18 cellular contexts compared by ENCODE assay signal in genomic region chr14:103130017-103130764, GRCh38. TPM values are rescaled to one million over a fixed set of nuclear protein-coding genes. Genes with fewer than 3 reads are reported as not detected.
DNase-seq lines count a peak whose midpoint lies in the region; ATAC-seq and TF ChIP-seq lines count a peak whose summit lies in the region.
"Had no signal": no experiment of that assay in that cellular context is flagged by ENCODE, and none has a peak within 500 bp of the region (broad histone marks: within the 10 kb centered on the region; RNA-seq: fewer than 3 reads in every experiment).

No MANE protein-coding gene starts in this region.

- 93% methylated on average over 16 of the region's 26 CpGs for WGBS in SK-N-SH (ENCODE audit: low lambda C conversion rate)

- no peak for TF ChIP-seq RAD21 in SK-N-SH (IDR thresholded peaks at IDR 0.05; ENCODE audit: low read length)

- TF ChIP-seq EP300 in SK-N-SH (IDR thresholded peaks at IDR 0.05; ENCODE audit: borderline replicate concordance in 1 of 2, low read depth in 1 of 2, low read length in 1 of 2), result no peak

- H3K36me3 ChIP-seq in SK-N-SH (replicated peaks in 1 of 2; ENCODE audit: control insufficient read depth in 1 of 2, insufficient read depth in 2 of 2, low read length in 1 of 2), result no peaks in the 10 kb centered on the region
- H3K36me3 ChIP-seq in breast epithelium, result no peaks in the 10 kb centered on the region
- no peaks in the 10 kb centered on the region for H3K36me3 ChIP-seq in neural progenitor cell

- ATAC-seq in SK-N-SH treated with all-trans-retinoic acid at 6 μM for 48 hours (no peak), GM18498 (IDR thresholded peaks at IDR 0.05; ENCODE audit: unreplicated experiment) (no peak), HG03097 (IDR thresholded peaks at IDR 0.05; ENCODE audit: low FRiP score, unreplicated experiment) (no peak)
- ATAC-seq: activated CD4-positive, alpha-beta T cell treated with anti-CD3 and anti-CD28 coated beads for 36 hours; right lobe of liver had no signal

- H4K20me1 ChIP-seq in SK-N-SH (ENCODE audit: insufficient read depth), result no peaks in the 10 kb centered on the region
- peaks cover 14% of the 10 kb centered on the region for H4K20me1 ChIP-seq in neural progenitor cell (ENCODE audit: low read depth)

- H2AFZ ChIP-seq in SK-N-SH (ENCODE audit: low read depth) (no peak overlapping the region), neural progenitor cell (replicated peaks) (no peak overlapping the region)

- H3K27ac ChIP-seq in SK-N-SH (ENCODE audit: low read depth in 2 of 2, low read length in 1 of 2), result peak overlapping the region; percentile 69 to 79
- H3K27ac ChIP-seq in breast epithelium, result peak overlapping the region; percentile 86 to 92
- no peak overlapping the region for H3K27ac ChIP-seq in neural progenitor cell
- H3K27ac ChIP-seq: 22Rv1, BLaER1, right lobe of liver, SK-N-MC had no signal

- peaks cover 7% of the 10 kb centered on the region for H3F3A ChIP-seq in SK-N-SH (replicated peaks; ENCODE audit: insufficient read depth)
- peaks cover 14% of the 10 kb centered on the region for H3F3A ChIP-seq in neural progenitor cell (ENCODE audit: low read depth)

- H3K9me3 ChIP-seq in SK-N-SH, result no peaks in the 10 kb centered on the region
- no peaks in the 10 kb centered on the region for H3K9me3 ChIP-seq in breast epithelium
- H3K9me3 ChIP-seq in neural progenitor cell (ENCODE audit: low read depth), result no peaks in the 10 kb centered on the region
- H3K9me3 ChIP-seq: BLaER1, right lobe of liver had no signal

- H3K4me1 Mint-ChIP-seq in neural progenitor cell, result peaks cover 24% of the 10 kb centered on the region
- peaks cover 27% of the 10 kb centered on the region for H3K4me1 Mint-ChIP-seq in type B pancreatic cell (ENCODE audit: unreplicated experiment)
- H3K4me1 Mint-ChIP-seq: activated CD4-positive, alpha-beta T cell treated with anti-CD3 and anti-CD28 coated beads for 36 hours had no signal

- H3K36me3 Mint-ChIP-seq in neural progenitor cell (no peaks in the 10 kb centered on the region), type B pancreatic cell (peaks cover 5% of the 10 kb centered on the region)

- intact Hi-C loops in breast epithelium (cut with DNase I; ENCODE audit: low total_unique reads), result no loop called here

- H3K27ac Mint-ChIP-seq in neural progenitor cell (peak overlapping the region; percentile 85), type B pancreatic cell (peak overlapping the region; percentile 86)
- H3K27ac Mint-ChIP-seq: activated CD4-positive, alpha-beta T cell treated with anti-CD3 and anti-CD28 coated beads for 36 hours had no signal

- no peak overlapping the region for H3K4me3 Mint-ChIP-seq in neural progenitor cell
- H3K4me3 Mint-ChIP-seq in type B pancreatic cell, result peak overlapping the region; percentile 61
- H3K4me3 Mint-ChIP-seq: activated CD4-positive, alpha-beta T cell treated with anti-CD3 and anti-CD28 coated beads for 36 hours had no signal

- H3K9ac ChIP-seq in SK-N-SH (no peak overlapping the region), neural progenitor cell (no peak overlapping the region)
- H3K9ac ChIP-seq: BLaER1 had no signal

- no peak for TF ChIP-seq CTCF in SK-N-SH (IDR thresholded peaks at IDR 0.05)
- no peak for TF ChIP-seq CTCF in breast epithelium (IDR thresholded peaks at IDR 0.05)
- TF ChIP-seq CTCF in neural progenitor cell (IDR thresholded peaks at IDR 0.05), result no peak
- TF ChIP-seq CTCF in type B pancreatic cell (conservative IDR thresholded peaks at IDR 0.05), result no peak

- TF ChIP-seq POLR2A in breast epithelium (IDR thresholded peaks at IDR 0.05), result no peak

- POLR2A ChIA-PET in SK-N-SH (lab: Yijun Ruan, JAX), result no interaction called here

- H3K4me2 ChIP-seq in SK-N-SH (peak overlapping the region; percentile 78), neural progenitor cell (no peak overlapping the region)
- H3K4me2 ChIP-seq: BLaER1 had no signal

- H3K4me3 ChIP-seq in SK-N-SH (ENCODE audit: low read depth in 2 of 2, low read length in 1 of 2) (peak overlapping the region; percentile 17 to 44; a peak in 2 of 4 replicates), breast epithelium (no peak overlapping the region), neural progenitor cell (no peak overlapping the region)
- H3K4me3 ChIP-seq: BLaER1, right lobe of liver, SK-N-MC had no signal

- CTCF ChIA-PET in SK-N-SH (lab: Yijun Ruan, JAX), result interaction anchor here (0.7 to 8.9 kb wide), 7 partner anchors 12 to 261 kb away, joined by 3 to 132 read pairs (median 3); no protein-coding TSS in a partner anchor

- H3K27me3 Mint-ChIP-seq in neural progenitor cell (ENCODE audit: insufficient read depth, low read depth), result peaks cover 19% of the 10 kb centered on the region
- peaks cover 8% of the 10 kb centered on the region for H3K27me3 Mint-ChIP-seq in type B pancreatic cell
- H3K27me3 Mint-ChIP-seq: activated CD4-positive, alpha-beta T cell treated with anti-CD3 and anti-CD28 coated beads for 36 hours had no signal

- peak; percentile 39 for DNase-seq in SK-N-SH
- no peak for DNase-seq in breast epithelium (ENCODE audit: low spot score in 2 of 2)
- no peak for DNase-seq in neural progenitor cell (ENCODE audit: low spot score)
- no peak for DNase-seq in type B pancreatic cell (ENCODE audit: extremely low spot score, unreplicated experiment)
- DNase-seq in cerebellum (ENCODE audit: low spot score), result no peak
- DNase-seq: activated CD4-positive, alpha-beta T cell treated with anti-CD3 and anti-CD28 coated beads for 36 hours; NCI-H1105; NCI-H69; OCI-M1 had no signal

- H3K79me2 ChIP-seq in SK-N-SH (ENCODE audit: insufficient read depth) (no peaks in the 10 kb centered on the region), neural progenitor cell (ENCODE audit: low read depth) (no peaks in the 10 kb centered on the region)

- no peaks in the 10 kb centered on the region for H3K9me2 ChIP-seq in SK-N-SH

- peaks cover 32 to 51% of the 10 kb centered on the region in 2 experiments; a peak in 3 of 4 replicates for H3K4me1 ChIP-seq in SK-N-SH (ENCODE audit: control insufficient read depth in 1 of 2, insufficient read depth in 2 of 2, low read depth in 1 of 2, low read length in 1 of 2)
- peaks cover 6 to 55% of the 10 kb centered on the region in 2 donors for H3K4me1 ChIP-seq in breast epithelium
- H3K4me1 ChIP-seq in neural progenitor cell, result no peaks in the 10 kb centered on the region

- H3K27me3 ChIP-seq in SK-N-SH (ENCODE audit: insufficient read depth) (no peaks in the 10 kb centered on the region), breast epithelium (no peaks in the 10 kb centered on the region), neural progenitor cell (peaks cover 33% of the 10 kb centered on the region)
- H3K27me3 ChIP-seq: BLaER1, right lobe of liver had no signal

- H3K9me3 Mint-ChIP-seq in neural progenitor cell (no peaks in the 10 kb centered on the region), type B pancreatic cell (no peaks in the 10 kb centered on the region)

TF ChIP-seq in SK-N-SH, 30 proteins besides CTCF, POLR2A, EP300 and RAD21 (continues in another document):
- no peak for TF ChIP-seq RCOR1 (IDR thresholded peaks at IDR 0.05; ENCODE audit: low read length)
- no peak for TF ChIP-seq SMC3 (IDR thresholded peaks at IDR 0.05; ENCODE audit: low read depth, low read length)
- no peak for TF ChIP-seq TCF12 (IDR thresholded peaks at IDR 0.05)
- TF ChIP-seq MEF2A (IDR thresholded peaks at IDR 0.05; ENCODE audit: borderline replicate concordance, low read depth), result no peak

TF ChIP-seq in SK-N-SH treated with all-trans-retinoic acid at 6 μM for 48 hours, 23 proteins besides CTCF, POLR2A, EP300 and RAD21:
- no peak for TF ChIP-seq ZNF8 (CRISPR knock-in tag; IDR thresholded peaks at IDR 0.05)
- no peak for TF ChIP-seq ARNTL (CRISPR knock-in tag; IDR thresholded peaks at IDR 0.05; ENCODE audit: borderline replicate concordance, low read depth)
- TF ChIP-seq ZC3H10 (CRISPR knock-in tag; IDR thresholded peaks at IDR 0.05), result no peak
- no peak for TF ChIP-seq CREB5 (CRISPR knock-in tag; IDR thresholded peaks at IDR 0.05; ENCODE audit: low read depth)

RNA-seq across cellular contexts. Expression of gene TNFAIP2, which starts 6.9 kb away (rescaled TPM):
- polyA plus RNA-seq in SK-N-SH (2012; rRNA removed), result 11.8 and 16.0 TPM in 2 replicates
- 4.8 and 7.6 TPM in 2 replicates for polyA plus RNA-seq in SK-N-SH (2012; cell fraction: cytosol; rRNA removed)
- 31.4 and 61.9 TPM in 2 replicates for polyA plus RNA-seq in SK-N-SH (2012; cell fraction: nucleus; rRNA removed)
- 10 to 100 TPM; 43.6 to 76.5 (median 60.0) TPM for total RNA-seq in breast epithelium
- 5.3 and 14.0 TPM in 2 replicates for total RNA-seq in neural progenitor cell (ENCODE audit: low replicate concordance)
- total RNA-seq in type B pancreatic cell (ENCODE audit: low replicate concordance), result 21.5 and 28.5 TPM in 2 replicates
- 8.6 TPM for total RNA-seq in cerebellum

RNA-seq across cellular contexts. Expression of gene EXOC3L4, which starts 35.7 kb away (rescaled TPM):
- 0.21 and 0.46 TPM in 2 replicates for polyA plus RNA-seq in SK-N-SH (2012; rRNA removed)
- 0.04 and 0.08 TPM in 2 replicates for polyA plus RNA-seq in SK-N-SH (2012; cell fraction: cytosol; rRNA removed)
- 0.72 and 0.73 TPM in 2 replicates for polyA plus RNA-seq in SK-N-SH (2012; cell fraction: nucleus; rRNA removed)
- total RNA-seq in breast epithelium (1 to 10 TPM in 1 of 3 donors, under 1 TPM in 1, not detected in 1; 0.66 to 1.0 TPM), neural progenitor cell (ENCODE audit: low replicate concordance) (not detected in 2 replicates), type B pancreatic cell (ENCODE audit: low replicate concordance) (4.0 and 4.1 TPM in 2 replicates), cerebellum (0.36 TPM)
- total RNA-seq: activated CD4-positive, alpha-beta T cell treated with anti-CD3 and anti-CD28 coated beads for 36 hours had no signal
- polyA plus RNA-seq: neural cell had no signal

RNA-seq across cellular contexts. Expression of gene LBHD2, which starts 46.2 kb away (rescaled TPM):
- not detected in 2 replicates for polyA plus RNA-seq in SK-N-SH (2012; rRNA removed)
- polyA plus RNA-seq in SK-N-SH (2012; cell fraction: cytosol; rRNA removed), result not detected in 2 replicates
- polyA plus RNA-seq in SK-N-SH (2012; cell fraction: nucleus; rRNA removed), result not detected in 2 replicates
- total RNA-seq in breast epithelium (not detected), neural progenitor cell (ENCODE audit: low replicate concordance) (not detected in 2 replicates), type B pancreatic cell (ENCODE audit: low replicate concordance) (not detected in 2 replicates), cerebellum (not detected)
- total RNA-seq: activated CD4-positive, alpha-beta T cell treated with anti-CD3 and anti-CD28 coated beads for 36 hours; LHCN-M2; right lobe of liver had no signal
- polyA plus RNA-seq: neural cell had no signal

Comparison
In these comparisons a context has a peak if more than half of its experiments do, and no peak if none do; other contexts are left out.
1. H3K4me3 ChIP-seq: peak in SK-N-SH (2 of 2); none in breast epithelium (0 of 3) and neural progenitor cell (single experiment).